Comparison of ENCODE assay signal across 2 cellular contexts in genomic region chr17:422196-422930, GRCh38.
TF ChIP-seq lines count a peak whose summit lies in the region.

No MANE protein-coding gene starts in this region.

TF ChIP-seq in A549, 52 proteins besides CTCF, POLR2A, EP300 and RAD21 (continued from another document):
- TF ChIP-seq TP53 (CRISPR knock-in tag; IDR thresholded peaks at IDR 0.05) (no peak), ATOH8 (CRISPR knock-in tag; IDR thresholded peaks at IDR 0.05; ENCODE audit: low read depth) (no peak), NPAS2 (CRISPR knock-in tag; IDR thresholded peaks at IDR 0.05; ENCODE audit: borderline replicate concordance) (no peak), MAFK (IDR thresholded peaks at IDR 0.05; ENCODE audit: partially characterized antibody) (no peak)

TF ChIP-seq in HepG2, 621 proteins besides CTCF, POLR2A, EP300 and RAD21 (continued from another document and continues in another):
- TF ChIP-seq ZNF18 (CRISPR knock-in tag; IDR thresholded peaks at IDR 0.05; ENCODE audit: insufficient replicate concordance) (no peak), ZNF468 (CRISPR knock-in tag; IDR thresholded peaks at IDR 0.05) (no peak), ZMYM3 (CRISPR knock-in tag; IDR thresholded peaks at IDR 0.05) (no peak), ZBED4 (CRISPR knock-in tag; IDR thresholded peaks at IDR 0.05; ENCODE audit: borderline replicate concordance) (no peak), ZNF430 (CRISPR knock-in tag; IDR thresholded peaks at IDR 0.05) (peak; percentile 56; the same call in 1 of the 2 replicates), CHD4 (IDR thresholded peaks at IDR 0.05; ENCODE audit: borderline replicate concordance, low read length) (no peak), ZBTB38 (CRISPR knock-in tag; IDR thresholded peaks at IDR 0.05) (peak; percentile 26; the same call in 1 of the 2 replicates), ZNF605 (CRISPR knock-in tag; IDR thresholded peaks at IDR 0.05) (peak; percentile 65; the same call in 1 of the 2 replicates), ZNF687 (CRISPR knock-in tag; IDR thresholded peaks at IDR 0.05) (peak; percentile 79), SALL1 (CRISPR knock-in tag; IDR thresholded peaks at IDR 0.05) (peak; percentile 21; the same call in 1 of the 2 replicates), STAG1 (CRISPR knock-in tag; IDR thresholded peaks at IDR 0.05) (no peak), ZBTB40 (IDR thresholded peaks at IDR 0.05) (no peak), ZBTB40 (CRISPR knock-in tag; IDR thresholded peaks at IDR 0.05) (no peak), ZBTB46 (CRISPR knock-in tag; IDR thresholded peaks at IDR 0.05; ENCODE audit: borderline replicate concordance) (no peak), POLR2G (IDR thresholded peaks at IDR 0.05; ENCODE audit: low read depth, low read length) (no peak), CREB3 (CRISPR knock-in tag; IDR thresholded peaks at IDR 0.05) (no peak)
